ENCODE assay signal across 19 cellular contexts in the genomic region with DNA sequence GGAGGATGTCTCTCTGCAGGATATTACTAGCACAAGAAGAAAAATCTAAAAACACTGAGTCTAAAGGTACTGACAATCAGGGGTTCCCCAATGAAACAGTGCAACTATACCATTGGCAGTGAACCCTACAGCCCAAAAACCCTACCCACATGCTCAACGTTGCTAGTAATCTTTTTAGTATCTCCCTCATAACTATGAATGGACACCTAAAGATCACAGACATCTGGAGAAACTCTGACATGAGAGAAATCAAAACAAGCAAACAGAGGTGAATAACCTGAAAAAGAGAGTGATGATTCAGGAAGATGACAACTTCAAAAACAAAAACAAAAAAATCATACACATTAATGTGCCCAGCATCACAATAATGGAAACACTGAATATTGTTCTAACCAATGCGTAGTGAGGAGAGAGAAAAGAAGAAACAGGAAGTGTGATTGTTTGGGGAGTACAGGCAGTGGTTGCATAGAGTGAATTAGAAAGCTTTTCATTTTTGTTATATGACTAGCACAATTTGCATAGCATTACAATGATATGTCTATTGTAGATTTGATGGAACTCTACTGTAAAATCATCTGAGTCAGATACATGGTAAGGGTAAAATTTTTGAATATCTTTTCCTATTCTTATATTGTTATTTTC.
DNase-seq lines count a peak whose midpoint lies in the region; ATAC-seq, FAIRE-seq and TF ChIP-seq lines count a peak whose summit lies in the region.
"Had no signal": no experiment of that assay in that cellular context is flagged by ENCODE, and none has a peak within 500 bp of the region (broad histone marks: within the 10 kb centered on the region; RNA-seq: fewer than 3 reads in every experiment).

No MANE protein-coding gene starts in this region.

- H3K4me3 Mint-ChIP-seq in CD8-positive, alpha-beta memory T cell = no peak overlapping the region
- H3K4me3 Mint-ChIP-seq: WTC11 had no signal

- TF ChIP-seq CTCF in osteoblast (IDR thresholded peaks at IDR 0.05; ENCODE audit: extremely low read depth, low read depth, low read length) (no peak), prostate gland (IDR thresholded peaks at IDR 0.05) (no peak)

- H3K27ac ChIP-seq in osteoblast (ENCODE audit: low read depth, low read length) (no peak overlapping the region), prostate gland (no peak overlapping the region)
- no peak overlapping the region for H3K27ac ChIP-seq in CD8-positive, alpha-beta memory T cell (ENCODE audit: low read depth, low read length)
- H3K27ac ChIP-seq: ovary, skin epidermis, upper lobe of left lung had no signal

- peaks cover 7 to 8% of the 10 kb centered on the region in 2 donors for H3K27me3 Mint-ChIP-seq in CD8-positive, alpha-beta memory T cell

- no peaks in the 10 kb centered on the region for H3K9me3 ChIP-seq in osteoblast (ENCODE audit: low read depth, low read length)
- H3K9me3 ChIP-seq in prostate gland = no peaks in the 10 kb centered on the region
- H3K9me3 ChIP-seq in CD8-positive, alpha-beta memory T cell (ENCODE audit: low read length) = no peaks in the 10 kb centered on the region
- H3K9me3 ChIP-seq: mucosa of descending colon, ovary had no signal

- H3K4me3 ChIP-seq in osteoblast (ENCODE audit: insufficient read depth, low read length) = no peak overlapping the region
- no peak overlapping the region for H3K4me3 ChIP-seq in prostate gland
- no peak overlapping the region for H3K4me3 ChIP-seq in CD8-positive, alpha-beta memory T cell (ENCODE audit: low read length)
- H3K4me3 ChIP-seq: mucosa of descending colon, ovary, skin epidermis, upper lobe of left lung had no signal

- H3K36me3 Mint-ChIP-seq in CD8-positive, alpha-beta memory T cell = no peaks in the 10 kb centered on the region

- no peaks in the 10 kb centered on the region for H4K20me1 ChIP-seq in osteoblast (ENCODE audit: insufficient read depth, low read length)

- no peaks in the 10 kb centered on the region for H3K79me2 ChIP-seq in osteoblast (ENCODE audit: insufficient read depth, low read length)

- peak; percentile 58 for ATAC-seq in GM18498 (IDR thresholded peaks at IDR 0.05; ENCODE audit: unreplicated experiment)
- ATAC-seq in GM19328 (IDR thresholded peaks at IDR 0.05; ENCODE audit: unreplicated experiment) = peak; percentile 51
- ATAC-seq in HG02759 (IDR thresholded peaks at IDR 0.05; ENCODE audit: unreplicated experiment) = peak; percentile 64
- ATAC-seq in HG03460 (IDR thresholded peaks at IDR 0.05; ENCODE audit: unreplicated experiment) = peak; percentile 62
- ATAC-seq: mucosa of descending colon, WTC11 had no signal

- no peak for TF ChIP-seq POLR2A in prostate gland (IDR thresholded peaks at IDR 0.05)

- DNase-seq in RCC 7860 (ENCODE audit: low spot score) = no peak
- DNase-seq in osteoblast (ENCODE audit: insufficient read length, low spot score, missing footprints) = no peak
- no peak for DNase-seq in prostate gland (ENCODE audit: low spot score)
- DNase-seq in CD8-positive, alpha-beta memory T cell = no peak
- DNase-seq: activated naive CD4-positive, alpha-beta T cell; erythroblast; mucosa of descending colon; NCI-H2029 treated with DMSO at 0.1 percent for 48 hours; NCI-H526 treated with DMSO at 0.1 percent for 48 hours; ovary; stimulated activated naive CD4-positive, alpha-beta T cell; SW 1271; upper lobe of left lung had no signal

- peaks cover 0 to 7% (median 6%) of the 10 kb centered on the region in 5 donors for H3K9me3 Mint-ChIP-seq in CD8-positive, alpha-beta memory T cell

- no peak overlapping the region for H3K4me2 ChIP-seq in osteoblast (ENCODE audit: insufficient read depth, low read length)

- H3K4me1 ChIP-seq in osteoblast (ENCODE audit: insufficient read depth, low read length) (no peaks in the 10 kb centered on the region), prostate gland (replicated peaks) (no peaks in the 10 kb centered on the region)
- no peaks in the 10 kb centered on the region for H3K4me1 ChIP-seq in CD8-positive, alpha-beta memory T cell (ENCODE audit: insufficient read depth, low read length)
- H3K4me1 ChIP-seq: upper lobe of left lung had no signal

- FAIRE-seq in RCC 7860 (lab: Jason Lieb, UNC) = no peak

- no peaks in the 10 kb centered on the region for H3K27me3 ChIP-seq in osteoblast (ENCODE audit: insufficient read depth, low read length)
- H3K27me3 ChIP-seq in prostate gland (replicated peaks; ENCODE audit: insufficient read depth) = no peaks in the 10 kb centered on the region
- no peaks in the 10 kb centered on the region for H3K27me3 ChIP-seq in CD8-positive, alpha-beta memory T cell (ENCODE audit: insufficient read depth, low read length, poor library complexity, severe bottlenecking)
- H3K27me3 ChIP-seq: ovary, upper lobe of left lung had no signal

- CTCF ChIA-PET in CD8-positive, alpha-beta memory T cell (lab: Charles Lee) = no interaction called here

- H3K27ac Mint-ChIP-seq in CD8-positive, alpha-beta memory T cell = no peak overlapping the region
- H3K27ac Mint-ChIP-seq: WTC11 had no signal

- POLR2A ChIA-PET in CD8-positive, alpha-beta memory T cell (lab: Charles Lee) = no interaction called here

- peaks cover 0 to 3% (median 0%) of the 10 kb centered on the region in 3 donors for H3K4me1 Mint-ChIP-seq in CD8-positive, alpha-beta memory T cell
- H3K4me1 Mint-ChIP-seq: WTC11 had no signal

- H3K36me3 ChIP-seq in osteoblast (ENCODE audit: insufficient read depth, low read length) (no peaks in the 10 kb centered on the region), prostate gland (no peaks in the 10 kb centered on the region)
- H3K36me3 ChIP-seq in CD8-positive, alpha-beta memory T cell (ENCODE audit: insufficient read depth, low read length) = no peaks in the 10 kb centered on the region
- H3K36me3 ChIP-seq: ovary, upper lobe of left lung had no signal

- 45% methylated on average over 2 of the region's 2 CpGs for WGBS in prostate gland

- no peak overlapping the region for H2AFZ ChIP-seq in osteoblast (ENCODE audit: low read length)

- intact Hi-C loops in prostate gland (cut with DNase I) = no loop called here
